In genomic region chr9:13750061-13750460, GRCh38 we compare ENCODE assay signal across 12 cellular contexts.
DNase-seq lines count a peak whose midpoint lies in the region; ATAC-seq, FAIRE-seq and TF ChIP-seq lines count a peak whose summit lies in the region.
"Had no signal": no experiment of that assay in that cellular context is flagged by ENCODE, and none has a peak within 500 bp of the region (broad histone marks: within the 10 kb centered on the region; RNA-seq: fewer than 3 reads in every experiment).

No MANE protein-coding gene starts in this region.

- no peak overlapping the region for H3K4ac ChIP-seq in mesenchymal stem cell (ENCODE audit: low read depth in 1 of 2, low read length in 2 of 2)

- no peak overlapping the region for H2BK12ac ChIP-seq in mesenchymal stem cell (ENCODE audit: low read length in 2 of 2)

- H2BK15ac ChIP-seq in mesenchymal stem cell (ENCODE audit: low read depth, poor library complexity, severe bottlenecking) = no peak overlapping the region

- no peak for ATAC-seq in GM19023 (IDR thresholded peaks at IDR 0.05; ENCODE audit: unreplicated experiment)
- ATAC-seq: gastroesophageal sphincter, WTC11 had no signal

- H4K91ac ChIP-seq in mesenchymal stem cell (ENCODE audit: low read length) = no peak overlapping the region

- DNase-seq in BE2C = no peak
- DNase-seq in M059J (ENCODE audit: low read depth) = peak; percentile 94
- peak; percentile 93 for DNase-seq in choroid plexus epithelial cell (ENCODE audit: low read depth)
- DNase-seq in mesenchymal stem cell = peak; percentile 3
- no peak for DNase-seq in kidney
- DNase-seq in superior temporal gyrus (ENCODE audit: extremely low spot score) = no peak
- no peak for DNase-seq in GM10266 (ENCODE audit: extremely low spot score)
- DNase-seq: left ventricle myocardium inferior had no signal

- no peak overlapping the region for H2AFZ ChIP-seq in mesenchymal stem cell (ENCODE audit: low read depth, low read length)

- no peak overlapping the region for H2BK5ac ChIP-seq in mesenchymal stem cell (ENCODE audit: low read depth, low read length, poor library complexity, severe bottlenecking)

- no peaks in the 10 kb centered on the region for H3K27me3 ChIP-seq in BE2C
- H3K27me3 ChIP-seq in mesenchymal stem cell (ENCODE audit: control insufficient read depth in 1 of 2, insufficient read depth in 1 of 2, low read length in 2 of 2) = no peaks in the 10 kb centered on the region
- H3K27me3 ChIP-seq: gastroesophageal sphincter had no signal

- H3K23ac ChIP-seq in mesenchymal stem cell (ENCODE audit: low read length in 2 of 2) = no peak overlapping the region

- 75% methylated on average over 1 of the region's 4 CpGs for WGBS in mesenchymal stem cell

- no peak overlapping the region for H2BK120ac ChIP-seq in mesenchymal stem cell (ENCODE audit: low read depth, low read length)

- H3K4me1 ChIP-seq in BE2C (peaks cover 13% of the 10 kb centered on the region), mesenchymal stem cell (ENCODE audit: control insufficient read depth, insufficient read depth, low read depth, low read length) (no peaks in the 10 kb centered on the region), kidney (ENCODE audit: control insufficient read depth in 1 of 2, insufficient read depth in 1 of 2, low read depth in 1 of 2, low read length in 2 of 2) (no peaks in the 10 kb centered on the region)
- H3K4me1 ChIP-seq: gastroesophageal sphincter, left ventricle myocardium inferior had no signal

- H3K4me3 ChIP-seq in BE2C (ENCODE audit: low read depth, low read length) (peak overlapping the region; percentile 2; the same call in 1 of the 2 replicates), choroid plexus epithelial cell (ENCODE audit: low read depth, low read length) (no peak overlapping the region), mesenchymal stem cell (ENCODE audit: insufficient read depth in 1 of 2, low read depth in 1 of 2, low read length in 2 of 2) (no peak overlapping the region), kidney (ENCODE audit: low read length in 2 of 2) (no peak overlapping the region)
- H3K4me3 ChIP-seq: gastroesophageal sphincter, left ventricle myocardium inferior had no signal

- H3K14ac ChIP-seq in mesenchymal stem cell (ENCODE audit: low read length in 2 of 2) = no peak overlapping the region

- H3K9me3 ChIP-seq in BE2C = no peaks in the 10 kb centered on the region
- no peaks in the 10 kb centered on the region for H3K9me3 ChIP-seq in mesenchymal stem cell (ENCODE audit: control insufficient read depth, low read length)
- no peaks in the 10 kb centered on the region for H3K9me3 ChIP-seq in kidney (ENCODE audit: control insufficient read depth in 1 of 2, low read length in 2 of 2)
- H3K9me3 ChIP-seq: gastroesophageal sphincter had no signal

- H3K79me1 ChIP-seq in mesenchymal stem cell (replicated peaks; ENCODE audit: low read length, poor library complexity, severe bottlenecking) = no peaks in the 10 kb centered on the region

- no peak overlapping the region for H3K4me2 ChIP-seq in mesenchymal stem cell (ENCODE audit: low read length, poor library complexity, severe bottlenecking)

- no peak for FAIRE-seq in kidney (lab: Jason Lieb, UNC)

- no peak overlapping the region for H2AK5ac ChIP-seq in mesenchymal stem cell (ENCODE audit: low read length, severe bottlenecking)

- no peaks in the 10 kb centered on the region for H3K36me3 ChIP-seq in BE2C
- H3K36me3 ChIP-seq in mesenchymal stem cell (ENCODE audit: control insufficient read depth in 1 of 2, insufficient read depth in 2 of 2, low read depth in 1 of 2, low read length in 2 of 2) = no peaks in the 10 kb centered on the region
- no peaks in the 10 kb centered on the region for H3K36me3 ChIP-seq in kidney (ENCODE audit: control insufficient read depth in 1 of 2, insufficient read depth in 2 of 2, low read length in 2 of 2)
- H3K36me3 ChIP-seq: gastroesophageal sphincter, left ventricle myocardium inferior had no signal

- no peak overlapping the region for H4K8ac ChIP-seq in mesenchymal stem cell (ENCODE audit: low read length)

- intact Hi-C loops in kidney (cut with DNase I) = no loop called here

- H3K9ac ChIP-seq in mesenchymal stem cell (ENCODE audit: low read length) = no peak overlapping the region
- no peak overlapping the region for H3K9ac ChIP-seq in kidney (ENCODE audit: low read length in 2 of 2)

- H3K27ac ChIP-seq in mesenchymal stem cell (ENCODE audit: low read length, poor library complexity, severe bottlenecking) = no peak overlapping the region
- H3K27ac ChIP-seq in kidney (ENCODE audit: low read depth in 2 of 2, low read length in 2 of 2) = no peak overlapping the region
- H3K27ac ChIP-seq: C4-2B, gastroesophageal sphincter, left ventricle myocardium inferior had no signal

- H3K18ac ChIP-seq in mesenchymal stem cell (ENCODE audit: low read depth in 1 of 2, low read length in 2 of 2) = no peak overlapping the region

- TF ChIP-seq CTCF in BE2C (IDR thresholded peaks at IDR 0.05; ENCODE audit: low read depth, low read length) = no peak
- TF ChIP-seq CTCF in choroid plexus epithelial cell (conservative IDR thresholded peaks at IDR 0.05; ENCODE audit: low read depth, low read length) = no peak
- TF ChIP-seq CTCF in kidney (IDR thresholded peaks at IDR 0.05; ENCODE audit: borderline replicate concordance, extremely low read depth, insufficient read depth) = no peak
- TF ChIP-seq CTCF in GM10266 (IDR thresholded peaks at IDR 0.05; ENCODE audit: control insufficient read depth, insufficient read depth, low read depth, missing control alignments) = no peak

Comparison
In these comparisons a context has a peak if more than half of its experiments do, and no peak if none do; other contexts are left out.
1. DNase-seq: peak in M059J (single experiment), choroid plexus epithelial cell (single experiment) and mesenchymal stem cell (single experiment); none in BE2C (single experiment), kidney (single experiment), superior temporal gyrus (single experiment) and GM10266 (single experiment).